Comparison of ENCODE assay signal across 15 cellular contexts in the genomic region with DNA sequence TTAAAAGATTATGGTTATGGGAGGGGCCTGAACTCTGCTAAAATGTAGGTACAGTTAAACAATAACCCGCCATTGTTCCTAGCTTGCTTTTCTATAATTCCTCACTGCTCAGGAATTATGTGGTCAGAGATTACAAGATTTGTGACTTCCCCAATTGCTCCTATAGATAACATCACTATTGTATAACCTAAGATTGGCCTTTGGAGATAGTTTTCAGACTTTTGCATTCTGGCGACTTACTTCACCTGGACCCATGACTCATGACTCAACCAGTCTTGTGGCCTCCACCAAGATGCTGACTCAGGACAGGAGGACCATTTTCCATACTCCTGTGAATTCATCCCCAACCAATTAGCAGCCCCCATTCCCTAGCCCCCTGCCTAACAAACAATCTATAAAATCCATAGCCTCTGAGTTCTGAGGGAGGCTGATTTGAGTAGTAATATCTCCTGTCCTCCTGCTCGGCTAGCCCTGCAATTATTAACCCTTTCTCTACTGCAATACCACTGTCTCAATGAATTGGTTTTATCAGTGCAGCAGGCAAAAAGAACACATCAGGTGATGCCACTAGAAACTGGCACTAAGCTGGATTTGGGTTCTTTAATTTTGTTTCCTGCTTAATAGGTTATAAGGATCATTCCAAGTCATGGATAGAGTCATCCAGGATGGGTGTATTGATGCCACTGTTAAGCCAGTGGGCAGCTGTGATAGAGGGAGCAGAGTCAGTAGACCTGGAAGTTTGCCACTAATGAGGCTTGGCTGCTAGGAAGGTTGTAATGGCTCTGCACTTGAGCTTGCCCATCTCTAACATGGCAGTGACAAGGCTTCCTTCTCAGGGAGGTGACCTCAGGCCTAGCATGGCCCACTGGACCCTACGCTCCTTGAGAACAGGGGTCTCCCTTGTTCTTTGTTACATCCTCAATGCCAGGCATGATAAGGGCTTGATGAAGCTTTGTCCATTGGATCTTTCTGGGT.
DNase-seq lines count a peak whose midpoint lies in the region; ATAC-seq and TF ChIP-seq lines count a peak whose summit lies in the region.
"Had no signal": no experiment of that assay in that cellular context is flagged by ENCODE, and none has a peak within 500 bp of the region (broad histone marks: within the 10 kb centered on the region; RNA-seq: fewer than 3 reads in every experiment).

No MANE protein-coding gene starts in this region.

- no peak for TF ChIP-seq POLR2A in IMR-90 (IDR thresholded peaks at IDR 0.05; ENCODE audit: low read depth, low read length)

- WGBS in IMR-90 (ENCODE audit: extremely low coverage in 2 of 2, insufficient read length in 1 of 2), 2 experiments: no CpG with 5 or more reads among the region's 4 CpGs

- H4K5ac ChIP-seq in IMR-90 (ENCODE audit: low read depth, low read length): no peak overlapping the region

- no peak overlapping the region for H3K4me3 Mint-ChIP-seq in chondrocyte (ENCODE audit: unreplicated experiment)
- no peak overlapping the region for H3K4me3 Mint-ChIP-seq in activated naive CD8-positive, alpha-beta T cell treated with anti-CD3 and anti-CD28 coated beads for 36 hours
- H3K4me3 Mint-ChIP-seq: neural progenitor cell had no signal

- peaks cover 10% of the 10 kb centered on the region for H3K9me3 Mint-ChIP-seq in chondrocyte (ENCODE audit: low read depth)
- H3K9me3 Mint-ChIP-seq in activated naive CD8-positive, alpha-beta T cell treated with anti-CD3 and anti-CD28 coated beads for 36 hours: peaks cover 8% of the 10 kb centered on the region

- no peak overlapping the region for H3K4me3 ChIP-seq in IMR-90 (ENCODE audit: insufficient read depth, low read depth, low read length)
- H3K4me3 ChIP-seq: heart right ventricle, neural progenitor cell, thoracic aorta had no signal

- no peak for ATAC-seq in IMR-90 (ENCODE audit: low read depth)
- ATAC-seq: heart right ventricle had no signal

- H2BK5ac ChIP-seq in IMR-90 (ENCODE audit: low read depth, low read length, poor library complexity, severe bottlenecking): no peak overlapping the region

- H4K8ac ChIP-seq in IMR-90 (ENCODE audit: low read depth in 2 of 2, low read length in 2 of 2): no peak overlapping the region

- no TSS peak for BruUV-seq in IMR-90 (replicated peaks; lab: Mats Ljungman, UMichigan)

- no peak overlapping the region for H3K23ac ChIP-seq in IMR-90 (ENCODE audit: low read depth, low read length)

- H3K27me3 Mint-ChIP-seq in chondrocyte (ENCODE audit: low read depth): no peaks in the 10 kb centered on the region
- H3K27me3 Mint-ChIP-seq in activated naive CD8-positive, alpha-beta T cell treated with anti-CD3 and anti-CD28 coated beads for 36 hours: no peaks in the 10 kb centered on the region

- dilution Hi-C loops in IMR-90 (cut with HindIII; ENCODE audit: low sequenced_read_pairs, unreplicated experiment): no loop called here

- H3K14ac ChIP-seq in IMR-90 (replicated peaks; ENCODE audit: low read depth, low read length): no peak overlapping the region

- H3K4ac ChIP-seq in IMR-90 (ENCODE audit: low read depth, low read length): no peak overlapping the region

- 0 out of 2 replicates have a peak, but pooled peaks cover 1% of the 10 kb centered on the region for H3K27me3 ChIP-seq in IMR-90 (ENCODE audit: control insufficient read depth, insufficient read depth, low read length)
- H3K27me3 ChIP-seq: heart right ventricle, neural progenitor cell had no signal

- H2BK120ac ChIP-seq in IMR-90 (ENCODE audit: low read depth, low read length): no peak overlapping the region

- in situ Hi-C loops in IMR-90 (cut with MboI; ENCODE audit: low sequenced_read_pairs): no loop called here

- no peak overlapping the region for H2AK9ac ChIP-seq in IMR-90 (replicated peaks; ENCODE audit: low read depth, low read length, poor library complexity)

- peaks cover 7% of the 10 kb centered on the region; the same call in 1 of the 2 replicates for H3K9me3 ChIP-seq in IMR-90 (ENCODE audit: control insufficient read depth, insufficient read depth, low read length)
- H3K9me3 ChIP-seq: heart right ventricle, thoracic aorta had no signal

- H3K36me3 Mint-ChIP-seq in chondrocyte (ENCODE audit: low read depth): peaks cover 2% of the 10 kb centered on the region
- H3K36me3 Mint-ChIP-seq in activated naive CD8-positive, alpha-beta T cell treated with anti-CD3 and anti-CD28 coated beads for 36 hours: no peaks in the 10 kb centered on the region
- H3K36me3 Mint-ChIP-seq: neural progenitor cell had no signal

- no peak for TF ChIP-seq CTCF in IMR-90 (conservative IDR thresholded peaks at IDR 0.05; ENCODE audit: low read depth, low read length)
- no peak for TF ChIP-seq CTCF in chondrocyte (IDR thresholded peaks at IDR 0.05)

- H3K27ac Mint-ChIP-seq in chondrocyte (ENCODE audit: unreplicated experiment): peak overlapping the region; percentile 22
- H3K27ac Mint-ChIP-seq in activated naive CD8-positive, alpha-beta T cell treated with anti-CD3 and anti-CD28 coated beads for 36 hours: no peak overlapping the region

- no peak overlapping the region for H2AFZ ChIP-seq in IMR-90 (replicated peaks; ENCODE audit: low read length, poor library complexity)
- H2AFZ ChIP-seq: neural progenitor cell had no signal

- no peak overlapping the region for H3K4me2 ChIP-seq in IMR-90 (ENCODE audit: low read depth, low read length)
- H3K4me2 ChIP-seq: neural progenitor cell had no signal

- no peak for TF ChIP-seq RAD21 in IMR-90 (IDR thresholded peaks at IDR 0.05; ENCODE audit: low read length)

- POLR2A ChIA-PET in IMR-90 (lab: Charles Lee; ENCODE audit: unreplicated experiment): no interaction called here

- no peak overlapping the region for H2AK5ac ChIP-seq in IMR-90 (ENCODE audit: low read depth, low read length)

- no peak overlapping the region for H2BK15ac ChIP-seq in IMR-90 (ENCODE audit: low read depth, low read length)

- no peak overlapping the region for H3K9ac ChIP-seq in IMR-90 (ENCODE audit: low read depth, low read length)
- H3K9ac ChIP-seq: neural progenitor cell had no signal

- no peaks in the 10 kb centered on the region for H4K20me1 ChIP-seq in IMR-90 (ENCODE audit: insufficient read depth, low read length)

- DNase-seq in GF-D8 (lab: John Stamatoyannopoulos, UW): peak; percentile 35
- DNase-seq in IMR-90: peak; percentile 42
- DNase-seq in chondrocyte (ENCODE audit: low spot score): no peak
- peak; percentile 27 for DNase-seq in non-pigmented ciliary epithelial cell (ENCODE audit: low read depth)
- no peak for DNase-seq in Ammon's horn (ENCODE audit: low spot score)
- DNase-seq in NCI-H1092 (lab: John Stamatoyannopoulos, UW): no peak
- no peak for DNase-seq in activated naive CD8-positive, alpha-beta T cell treated with anti-CD3 and anti-CD28 coated beads for 36 hours
- DNase-seq: amniotic stem cell; effector memory CD4-positive, alpha-beta T cell; heart right ventricle; NCI-H146; NCI-H748 treated with DMSO at 0.1 percent for 48 hours; SIG-M5 had no signal

- CTCF ChIA-PET in IMR-90 (lab: Yijun Ruan, JAX): no interaction called here

- H3K4me1 Mint-ChIP-seq in chondrocyte (ENCODE audit: low read depth): peaks cover 41% of the 10 kb centered on the region
- peaks cover 51% of the 10 kb centered on the region for H3K4me1 Mint-ChIP-seq in activated naive CD8-positive, alpha-beta T cell treated with anti-CD3 and anti-CD28 coated beads for 36 hours

- H3K36me3 ChIP-seq in IMR-90 (ENCODE audit: control insufficient read depth, insufficient read depth, low read length): no peaks in the 10 kb centered on the region
- H3K36me3 ChIP-seq: heart right ventricle, neural progenitor cell, thoracic aorta had no signal

- intact Hi-C loops in IMR-90 (cut with micrococcal nuclease): no loop called here

- no peak overlapping the region for H4K91ac ChIP-seq in IMR-90 (ENCODE audit: insufficient read depth, low read depth, low read length)

- H3K9me1 ChIP-seq in IMR-90 (ENCODE audit: insufficient read depth, low read length): no peaks in the 10 kb centered on the region

- H3K27ac ChIP-seq in IMR-90 (ENCODE audit: insufficient read depth, low read length): no peak overlapping the region
- H3K27ac ChIP-seq: heart right ventricle, neural progenitor cell, thoracic aorta had no signal

- no peak overlapping the region for H3K56ac ChIP-seq in IMR-90 (ENCODE audit: extremely low read depth, insufficient read depth, low read length)

- no peak overlapping the region for H2BK20ac ChIP-seq in IMR-90 (ENCODE audit: low read depth, low read length)

- H3K4me1 ChIP-seq in IMR-90 (ENCODE audit: control insufficient read depth, insufficient read depth, low read length): peaks cover 4% of the 10 kb centered on the region; the same call in 1 of the 2 replicates
- H3K4me1 ChIP-seq: neural progenitor cell had no signal

- H3K18ac ChIP-seq in IMR-90 (ENCODE audit: low read depth, low read length): no peak overlapping the region

- H3K79me1 ChIP-seq in IMR-90 (ENCODE audit: low read depth in 1 of 2, low read length in 2 of 2): no peaks in the 10 kb centered on the region

TF ChIP-seq in IMR-90, 13 proteins besides CTCF, POLR2A, EP300 and RAD21:
- TF ChIP-seq MAFK (IDR thresholded peaks at IDR 0.05; ENCODE audit: low read depth, low read length) (peak; percentile 48; the same call in 1 of the 2 replicates), CHD1 (IDR thresholded peaks at IDR 0.05; ENCODE audit: low read depth, low read length) (no peak)

Comparison
In these comparisons a context has a peak if more than half of its experiments do, and no peak if none do; other contexts are left out.
1. DNase-seq: peak in GF-D8 (single experiment), IMR-90 (single experiment) and non-pigmented ciliary epithelial cell (single experiment); none in chondrocyte (single experiment), Ammon's horn (single experiment), NCI-H1092 (single experiment) and activated naive CD8-positive, alpha-beta T cell treated with anti-CD3 and anti-CD28 coated beads for 36 hours (single experiment).